1 cellular context compared by ENCODE assay signal in the genomic region with DNA sequence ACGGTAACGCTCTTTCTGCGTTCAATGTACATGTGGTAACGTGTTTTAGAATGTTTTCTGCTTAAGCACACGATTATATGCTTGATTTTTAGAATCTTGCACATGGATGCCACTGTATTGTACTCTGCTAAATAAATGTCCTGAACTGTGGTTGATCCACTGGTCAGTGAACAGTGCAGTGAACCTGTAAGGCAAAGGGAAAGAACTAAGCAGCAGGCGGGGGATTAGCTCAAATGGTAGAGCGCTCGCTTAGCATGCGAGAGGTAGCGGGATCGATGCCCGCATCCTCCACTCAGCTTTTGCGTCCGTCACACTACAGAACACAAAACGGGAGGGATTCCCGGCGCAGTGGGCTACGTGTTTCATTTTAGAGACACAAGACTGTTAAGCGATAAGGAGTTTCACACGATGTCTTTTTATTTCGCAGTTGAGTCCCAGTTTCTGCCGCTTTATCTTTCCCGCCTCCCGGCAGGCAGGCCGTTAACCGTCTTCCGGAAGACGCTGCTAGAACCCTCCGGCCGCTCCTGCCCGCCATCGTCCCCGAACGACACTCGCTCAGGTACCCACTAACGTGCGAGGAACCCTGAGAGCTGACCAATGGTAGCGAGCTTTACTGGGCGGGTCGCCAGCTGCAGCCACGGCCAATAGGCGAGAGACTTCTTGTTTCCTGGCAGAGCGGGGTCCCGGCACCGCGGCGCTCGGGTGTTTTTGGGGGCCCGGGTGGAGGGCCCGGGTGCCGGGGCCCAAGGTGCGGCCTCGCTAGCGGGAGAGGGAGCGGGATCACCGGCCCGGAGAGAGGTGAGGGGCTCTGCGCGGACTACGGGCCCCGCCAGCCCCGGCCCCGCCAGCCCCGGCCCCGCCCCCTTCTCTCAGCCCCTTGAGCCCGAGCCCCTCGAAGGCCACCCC.
TF ChIP-seq lines count a peak whose summit lies in the region.

A gene with protein sequence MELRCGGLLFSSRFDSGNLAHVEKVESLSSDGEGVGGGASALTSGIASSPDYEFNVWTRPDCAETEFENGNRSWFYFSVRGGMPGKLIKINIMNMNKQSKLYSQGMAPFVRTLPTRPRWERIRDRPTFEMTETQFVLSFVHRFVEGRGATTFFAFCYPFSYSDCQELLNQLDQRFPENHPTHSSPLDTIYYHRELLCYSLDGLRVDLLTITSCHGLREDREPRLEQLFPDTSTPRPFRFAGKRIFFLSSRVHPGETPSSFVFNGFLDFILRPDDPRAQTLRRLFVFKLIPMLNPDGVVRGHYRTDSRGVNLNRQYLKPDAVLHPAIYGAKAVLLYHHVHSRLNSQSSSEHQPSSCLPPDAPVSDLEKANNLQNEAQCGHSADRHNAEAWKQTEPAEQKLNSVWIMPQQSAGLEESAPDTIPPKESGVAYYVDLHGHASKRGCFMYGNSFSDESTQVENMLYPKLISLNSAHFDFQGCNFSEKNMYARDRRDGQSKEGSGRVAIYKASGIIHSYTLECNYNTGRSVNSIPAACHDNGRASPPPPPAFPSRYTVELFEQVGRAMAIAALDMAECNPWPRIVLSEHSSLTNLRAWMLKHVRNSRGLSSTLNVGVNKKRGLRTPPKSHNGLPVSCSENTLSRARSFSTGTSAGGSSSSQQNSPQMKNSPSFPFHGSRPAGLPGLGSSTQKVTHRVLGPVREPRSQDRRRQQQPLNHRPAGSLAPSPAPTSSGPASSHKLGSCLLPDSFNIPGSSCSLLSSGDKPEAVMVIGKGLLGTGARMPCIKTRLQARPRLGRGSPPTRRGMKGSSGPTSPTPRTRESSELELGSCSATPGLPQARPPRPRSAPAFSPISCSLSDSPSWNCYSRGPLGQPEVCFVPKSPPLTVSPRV (plus strand): TSS at position 673 of the 906 bp plus-strand sequence. CDS start 1,291 bp downstream, outside the sequence.

TF ChIP-seq in HepG2, 621 proteins besides CTCF, POLR2A, EP300 and RAD21 (continued from another document and continues in another):
- TF ChIP-seq, protein P1, sequence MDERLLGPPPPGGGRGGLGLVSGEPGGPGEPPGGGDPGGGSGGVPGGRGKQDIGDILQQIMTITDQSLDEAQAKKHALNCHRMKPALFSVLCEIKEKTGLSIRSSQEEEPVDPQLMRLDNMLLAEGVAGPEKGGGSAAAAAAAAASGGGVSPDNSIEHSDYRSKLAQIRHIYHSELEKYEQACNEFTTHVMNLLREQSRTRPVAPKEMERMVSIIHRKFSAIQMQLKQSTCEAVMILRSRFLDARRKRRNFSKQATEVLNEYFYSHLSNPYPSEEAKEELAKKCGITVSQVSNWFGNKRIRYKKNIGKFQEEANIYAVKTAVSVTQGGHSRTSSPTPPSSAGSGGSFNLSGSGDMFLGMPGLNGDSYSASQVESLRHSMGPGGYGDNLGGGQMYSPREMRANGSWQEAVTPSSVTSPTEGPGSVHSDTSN (CRISPR knock-in tag; IDR thresholded peaks at IDR 0.05) = 0 out of 2 replicates have a peak, but pooled peaks have one; percentile 24
- TF ChIP-seq THYN1 (CRISPR knock-in tag; IDR thresholded peaks at IDR 0.05; ENCODE audit: borderline replicate concordance, low read depth) (0 out of 2 replicates have a peak, but pooled peaks have one; percentile 34), NR2F1 (CRISPR knock-in tag; IDR thresholded peaks at IDR 0.05) (no peak; a peak in 1 of 4 replicates), PRPF4 (IDR thresholded peaks at IDR 0.05; ENCODE audit: low read depth, low read length, poor library complexity, severe bottlenecking) (no peak), ZNF556 (CRISPR knock-in tag; IDR thresholded peaks at IDR 0.05; ENCODE audit: borderline replicate concordance) (peak; percentile 92), ZNF510 (CRISPR knock-in tag; IDR thresholded peaks at IDR 0.05; ENCODE audit: low read depth) (no peak; the same call in 1 of the 2 replicates), MTF1 (CRISPR knock-in tag; IDR thresholded peaks at IDR 0.05) (peak; percentile 85), RNF2 (conservative IDR thresholded peaks at IDR 0.05; ENCODE audit: low read depth) (peak; percentile 92), ZNF205 (CRISPR knock-in tag; IDR thresholded peaks at IDR 0.05) (0 out of 2 replicates have a peak, but pooled peaks have one; percentile 89), SALL1 (CRISPR knock-in tag; IDR thresholded peaks at IDR 0.05) (peak; percentile 95), EEA1 (CRISPR knock-in tag; IDR thresholded peaks at IDR 0.05; ENCODE audit: borderline replicate concordance) (no peak; the same call in 1 of the 2 replicates), AGO2 (optimal IDR thresholded peaks at IDR 0.05; ENCODE audit: low read depth, low read length) (no peak), FOXM1 (CRISPR knock-in tag; IDR thresholded peaks at IDR 0.05) (no peak; the same call in 1 of the 2 replicates), ZFYVE20 (CRISPR knock-in tag; IDR thresholded peaks at IDR 0.05; ENCODE audit: borderline replicate concordance, low read depth) (no peak), ELF4 (CRISPR knock-in tag; IDR thresholded peaks at IDR 0.05; ENCODE audit: borderline replicate concordance) (peak; percentile 86; the same call in 1 of the 2 replicates), ZNF557 (CRISPR knock-in tag; IDR thresholded peaks at IDR 0.05) (peak; percentile 99), ZNF101 (CRISPR knock-in tag; IDR thresholded peaks at IDR 0.05; ENCODE audit: borderline replicate concordance, low read depth) (0 out of 2 replicates have a peak, but pooled peaks have one; percentile 52), TOPORS (CRISPR knock-in tag; IDR thresholded peaks at IDR 0.05) (peak; percentile 91), ZNF326 (CRISPR knock-in tag; IDR thresholded peaks at IDR 0.05; ENCODE audit: borderline replicate concordance) (no peak), PCBP2 (optimal IDR thresholded peaks at IDR 0.05; ENCODE audit: low read depth, low read length, poor library complexity, severe bottlenecking) (no peak), ZNF564 (CRISPR knock-in tag; IDR thresholded peaks at IDR 0.05) (peak; percentile 88), JUNB (CRISPR knock-in tag; IDR thresholded peaks at IDR 0.05; ENCODE audit: borderline replicate concordance) (peak; percentile 85; the same call in 1 of the 2 replicates), JUN (CRISPR knock-in tag; IDR thresholded peaks at IDR 0.05) (no peak; the same call in none of the 2 replicates), ETV6 (CRISPR knock-in tag; conservative IDR thresholded peaks at IDR 0.05) (peak; percentile 93), CEBPB (IDR thresholded peaks at IDR 0.05; ENCODE audit: borderline replicate concordance, low read depth, low read length) (no peak), RXRA (CRISPR knock-in tag; IDR thresholded peaks at IDR 0.05) (0 out of 2 replicates have a peak, but pooled peaks have one; percentile 66), JUND (CRISPR knock-in tag; IDR thresholded peaks at IDR 0.05) (no peak), SAP130 (CRISPR knock-in tag; IDR thresholded peaks at IDR 0.05; ENCODE audit: low read depth) (peak; percentile 79), ZNF713 (CRISPR knock-in tag; IDR thresholded peaks at IDR 0.05) (peak; percentile 66; the same call in 1 of the 2 replicates), SNAPC2 (CRISPR knock-in tag; IDR thresholded peaks at IDR 0.05) (peak; percentile 97), HMGA1 (CRISPR knock-in tag; conservative IDR thresholded peaks at IDR 0.05) (no peak), SYNCRIP (IDR thresholded peaks at IDR 0.05; ENCODE audit: insufficient read depth, low read depth, low read length) (no peak), ZNF615 (CRISPR knock-in tag; IDR thresholded peaks at IDR 0.05; ENCODE audit: borderline replicate concordance) (peak; percentile 98), GATA4 (IDR thresholded peaks at IDR 0.05; ENCODE audit: borderline replicate concordance, low read depth) (peak; percentile 8; the same call in 1 of the 2 replicates), BHLHE40 (IDR thresholded peaks at IDR 0.05; ENCODE audit: low read length) (no peak), PAF1 (CRISPR knock-in tag; IDR thresholded peaks at IDR 0.05) (0 out of 2 replicates have a peak, but pooled peaks have one; percentile 49), ATRX (CRISPR knock-in tag; IDR thresholded peaks at IDR 0.05; ENCODE audit: borderline replicate concordance) (no peak), ZFP36 (IDR thresholded peaks at IDR 0.05; ENCODE audit: borderline replicate concordance, low read depth, low read length, partially characterized antibody) (no peak), ZNF766 (CRISPR knock-in tag; IDR thresholded peaks at IDR 0.05; ENCODE audit: borderline replicate concordance) (peak; percentile 91)
- TF ChIP-seq, protein P2, sequence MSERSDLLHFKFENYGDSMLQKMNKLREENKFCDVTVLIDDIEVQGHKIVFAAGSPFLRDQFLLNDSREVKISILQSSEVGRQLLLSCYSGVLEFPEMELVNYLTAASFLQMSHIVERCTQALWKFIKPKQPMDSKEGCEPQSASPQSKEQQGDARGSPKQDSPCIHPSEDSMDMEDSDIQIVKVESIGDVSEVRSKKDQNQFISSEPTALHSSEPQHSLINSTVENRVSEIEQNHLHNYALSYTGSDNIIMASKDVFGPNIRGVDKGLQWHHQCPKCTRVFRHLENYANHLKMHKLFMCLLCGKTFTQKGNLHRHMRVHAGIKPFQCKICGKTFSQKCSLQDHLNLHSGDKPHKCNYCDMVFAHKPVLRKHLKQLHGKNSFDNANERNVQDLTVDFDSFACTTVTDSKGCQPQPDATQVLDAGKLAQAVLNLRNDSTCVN (CRISPR knock-in tag; IDR thresholded peaks at IDR 0.05; ENCODE audit: borderline replicate concordance) = peak; percentile 90
- TF ChIP-seq, protein P3, sequence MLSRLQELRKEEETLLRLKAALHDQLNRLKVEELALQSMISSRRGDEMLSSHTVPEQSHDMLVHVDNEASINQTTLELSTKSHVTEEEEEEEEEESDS (CRISPR knock-in tag; IDR thresholded peaks at IDR 0.05; ENCODE audit: borderline replicate concordance) = peak; percentile 95
- TF ChIP-seq, protein P4, sequence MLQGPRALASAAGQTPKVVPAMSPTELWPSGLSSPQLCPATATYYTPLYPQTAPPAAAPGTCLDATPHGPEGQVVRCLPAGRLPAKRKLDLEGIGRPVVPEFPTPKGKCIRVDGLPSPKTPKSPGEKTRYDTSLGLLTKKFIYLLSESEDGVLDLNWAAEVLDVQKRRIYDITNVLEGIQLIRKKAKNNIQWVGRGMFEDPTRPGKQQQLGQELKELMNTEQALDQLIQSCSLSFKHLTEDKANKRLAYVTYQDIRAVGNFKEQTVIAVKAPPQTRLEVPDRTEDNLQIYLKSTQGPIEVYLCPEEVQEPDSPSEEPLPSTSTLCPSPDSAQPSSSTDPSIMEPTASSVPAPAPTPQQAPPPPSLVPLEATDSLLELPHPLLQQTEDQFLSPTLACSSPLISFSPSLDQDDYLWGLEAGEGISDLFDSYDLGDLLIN (CRISPR knock-in tag; IDR thresholded peaks at IDR 0.05; ENCODE audit: borderline replicate concordance) = peak; percentile 45
- TF ChIP-seq, protein P5, sequence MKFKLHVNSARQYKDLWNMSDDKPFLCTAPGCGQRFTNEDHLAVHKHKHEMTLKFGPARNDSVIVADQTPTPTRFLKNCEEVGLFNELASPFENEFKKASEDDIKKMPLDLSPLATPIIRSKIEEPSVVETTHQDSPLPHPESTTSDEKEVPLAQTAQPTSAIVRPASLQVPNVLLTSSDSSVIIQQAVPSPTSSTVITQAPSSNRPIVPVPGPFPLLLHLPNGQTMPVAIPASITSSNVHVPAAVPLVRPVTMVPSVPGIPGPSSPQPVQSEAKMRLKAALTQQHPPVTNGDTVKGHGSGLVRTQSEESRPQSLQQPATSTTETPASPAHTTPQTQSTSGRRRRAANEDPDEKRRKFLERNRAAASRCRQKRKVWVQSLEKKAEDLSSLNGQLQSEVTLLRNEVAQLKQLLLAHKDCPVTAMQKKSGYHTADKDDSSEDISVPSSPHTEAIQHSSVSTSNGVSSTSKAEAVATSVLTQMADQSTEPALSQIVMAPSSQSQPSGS (CRISPR knock-in tag; IDR thresholded peaks at IDR 0.05) = peak; percentile 85
- TF ChIP-seq, protein P6, sequence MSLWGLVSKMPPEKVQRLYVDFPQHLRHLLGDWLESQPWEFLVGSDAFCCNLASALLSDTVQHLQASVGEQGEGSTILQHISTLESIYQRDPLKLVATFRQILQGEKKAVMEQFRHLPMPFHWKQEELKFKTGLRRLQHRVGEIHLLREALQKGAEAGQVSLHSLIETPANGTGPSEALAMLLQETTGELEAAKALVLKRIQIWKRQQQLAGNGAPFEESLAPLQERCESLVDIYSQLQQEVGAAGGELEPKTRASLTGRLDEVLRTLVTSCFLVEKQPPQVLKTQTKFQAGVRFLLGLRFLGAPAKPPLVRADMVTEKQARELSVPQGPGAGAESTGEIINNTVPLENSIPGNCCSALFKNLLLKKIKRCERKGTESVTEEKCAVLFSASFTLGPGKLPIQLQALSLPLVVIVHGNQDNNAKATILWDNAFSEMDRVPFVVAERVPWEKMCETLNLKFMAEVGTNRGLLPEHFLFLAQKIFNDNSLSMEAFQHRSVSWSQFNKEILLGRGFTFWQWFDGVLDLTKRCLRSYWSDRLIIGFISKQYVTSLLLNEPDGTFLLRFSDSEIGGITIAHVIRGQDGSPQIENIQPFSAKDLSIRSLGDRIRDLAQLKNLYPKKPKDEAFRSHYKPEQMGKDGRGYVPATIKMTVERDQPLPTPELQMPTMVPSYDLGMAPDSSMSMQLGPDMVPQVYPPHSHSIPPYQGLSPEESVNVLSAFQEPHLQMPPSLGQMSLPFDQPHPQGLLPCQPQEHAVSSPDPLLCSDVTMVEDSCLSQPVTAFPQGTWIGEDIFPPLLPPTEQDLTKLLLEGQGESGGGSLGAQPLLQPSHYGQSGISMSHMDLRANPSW (CRISPR knock-in tag; IDR thresholded peaks at IDR 0.05; ENCODE audit: borderline replicate concordance) = peak; percentile 98; the same call in 1 of the 2 replicates
- TF ChIP-seq, protein P7, sequence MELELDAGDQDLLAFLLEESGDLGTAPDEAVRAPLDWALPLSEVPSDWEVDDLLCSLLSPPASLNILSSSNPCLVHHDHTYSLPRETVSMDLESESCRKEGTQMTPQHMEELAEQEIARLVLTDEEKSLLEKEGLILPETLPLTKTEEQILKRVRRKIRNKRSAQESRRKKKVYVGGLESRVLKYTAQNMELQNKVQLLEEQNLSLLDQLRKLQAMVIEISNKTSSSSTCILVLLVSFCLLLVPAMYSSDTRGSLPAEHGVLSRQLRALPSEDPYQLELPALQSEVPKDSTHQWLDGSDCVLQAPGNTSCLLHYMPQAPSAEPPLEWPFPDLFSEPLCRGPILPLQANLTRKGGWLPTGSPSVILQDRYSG (CRISPR knock-in tag; IDR thresholded peaks at IDR 0.05) = 0 out of 2 replicates have a peak, but pooled peaks have one; percentile 43
- TF ChIP-seq, protein P8, sequence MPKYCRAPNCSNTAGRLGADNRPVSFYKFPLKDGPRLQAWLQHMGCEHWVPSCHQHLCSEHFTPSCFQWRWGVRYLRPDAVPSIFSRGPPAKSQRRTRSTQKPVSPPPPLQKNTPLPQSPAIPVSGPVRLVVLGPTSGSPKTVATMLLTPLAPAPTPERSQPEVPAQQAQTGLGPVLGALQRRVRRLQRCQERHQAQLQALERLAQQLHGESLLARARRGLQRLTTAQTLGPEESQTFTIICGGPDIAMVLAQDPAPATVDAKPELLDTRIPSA (CRISPR knock-in tag; IDR thresholded peaks at IDR 0.05; ENCODE audit: borderline replicate concordance) = peak; percentile 60; the same call in 1 of the 2 replicates
- TF ChIP-seq, protein P9, sequence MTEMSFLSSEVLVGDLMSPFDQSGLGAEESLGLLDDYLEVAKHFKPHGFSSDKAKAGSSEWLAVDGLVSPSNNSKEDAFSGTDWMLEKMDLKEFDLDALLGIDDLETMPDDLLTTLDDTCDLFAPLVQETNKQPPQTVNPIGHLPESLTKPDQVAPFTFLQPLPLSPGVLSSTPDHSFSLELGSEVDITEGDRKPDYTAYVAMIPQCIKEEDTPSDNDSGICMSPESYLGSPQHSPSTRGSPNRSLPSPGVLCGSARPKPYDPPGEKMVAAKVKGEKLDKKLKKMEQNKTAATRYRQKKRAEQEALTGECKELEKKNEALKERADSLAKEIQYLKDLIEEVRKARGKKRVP (CRISPR knock-in tag; IDR thresholded peaks at IDR 0.05) = peak in 1 of 2 experiments; percentile 78; a peak in 2 of 4 replicates
